In the genomic region with DNA sequence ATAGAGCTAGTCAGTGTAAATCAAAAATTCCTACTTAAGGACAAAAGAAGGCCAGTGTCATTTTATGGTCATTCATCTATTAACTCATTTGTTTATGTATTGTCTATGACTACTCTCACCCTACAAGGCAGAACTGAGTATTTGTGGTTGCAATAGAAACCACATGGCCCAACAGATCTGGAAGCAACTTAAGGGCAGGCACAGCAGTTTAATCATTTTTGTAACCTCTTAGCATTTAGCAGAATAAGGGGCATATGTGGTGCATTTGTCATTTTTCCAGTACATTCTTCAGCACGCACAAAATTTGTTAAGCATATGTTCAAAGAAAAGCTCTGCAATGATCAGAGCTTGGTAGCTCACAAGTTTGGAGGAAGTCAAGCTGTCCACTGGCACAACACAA, we compare ENCODE assay signal across 8 cellular contexts. TPM values are rescaled to one million over a fixed set of nuclear protein-coding genes. Genes with fewer than 3 reads are reported as not detected.
DNase-seq lines count a peak whose midpoint lies in the region; ATAC-seq and TF ChIP-seq lines count a peak whose summit lies in the region.

No MANE protein-coding gene starts in this region.

- H3K36me3 ChIP-seq in right atrium auricular region, result peaks cover 5% of the 10 kb centered on the region
- peaks cover 31% of the 10 kb centered on the region for H3K36me3 ChIP-seq in OCI-LY7 (ENCODE audit: insufficient read depth, low read length)
- H3K36me3 ChIP-seq in parathyroid adenoma (ENCODE audit: control insufficient read depth, insufficient read depth, low read length), result no peaks in the 10 kb centered on the region

- no peak overlapping the region for H2AFZ ChIP-seq in OCI-LY7 (ENCODE audit: low read length)
- no peak overlapping the region for H2AFZ ChIP-seq in parathyroid adenoma

- H3K27ac ChIP-seq in right atrium auricular region, result peak overlapping the region; percentile 7 to 91
- H3K27ac ChIP-seq in OCI-LY7 (ENCODE audit: low read depth, low read length, poor library complexity, severe bottlenecking), result peak overlapping the region; percentile 89
- H3K27ac ChIP-seq in parathyroid adenoma, result no peak overlapping the region

- TF ChIP-seq CTCF in right atrium auricular region (IDR thresholded peaks at IDR 0.05) (no peak), OCI-LY7 (conservative IDR thresholded peaks at IDR 0.05; ENCODE audit: low read length) (no peak), endothelial cell (IDR thresholded peaks at IDR 0.05; ENCODE audit: unreplicated experiment) (no peak), parathyroid adenoma (IDR thresholded peaks at IDR 0.05) (no peak)

- ATAC-seq in Right ventricle myocardium inferior (no peak), HG02763 (IDR thresholded peaks at IDR 0.05; ENCODE audit: unreplicated experiment) (peak; percentile 37)

- H4K20me1 ChIP-seq in OCI-LY7 (ENCODE audit: insufficient read depth, low read length), result peaks cover 21% of the 10 kb centered on the region; the same call in 1 of the 2 replicates

- peaks cover 3% of the 10 kb centered on the region for H3K36me3 Mint-ChIP-seq in endothelial cell (ENCODE audit: low read depth, unreplicated experiment)

- POLR2A ChIA-PET in OCI-LY7 (lab: Charles Lee), result interaction anchor here (0.6 to 4.6 kb wide), 9 partner anchors 12 to 142 kb away, joined by 3 to 31 read pairs (median 5); a partner anchor contains a TSS

- H3K4me1 ChIP-seq in right atrium auricular region (peaks cover 0 to 38% of the 10 kb centered on the region in 2 donors), OCI-LY7 (ENCODE audit: insufficient read depth, low read length, poor library complexity, severe bottlenecking) (peaks cover 48% of the 10 kb centered on the region), parathyroid adenoma (peaks cover 5% of the 10 kb centered on the region)

- peaks cover 8% of the 10 kb centered on the region for H3K27me3 Mint-ChIP-seq in endothelial cell (ENCODE audit: unreplicated experiment)

- H3K27ac Mint-ChIP-seq in endothelial cell (ENCODE audit: unreplicated experiment), result no peak overlapping the region

- no peaks in the 10 kb centered on the region for H3K27me3 ChIP-seq in right atrium auricular region
- no peaks in the 10 kb centered on the region for H3K27me3 ChIP-seq in parathyroid adenoma (ENCODE audit: control insufficient read depth, insufficient read depth, low read length)

- H3K9me3 ChIP-seq in right atrium auricular region (no peaks in the 10 kb centered on the region), OCI-LY7 (ENCODE audit: low read length) (no peaks in the 10 kb centered on the region), parathyroid adenoma (ENCODE audit: control insufficient read depth, low read length) (no peaks in the 10 kb centered on the region)

- BruUV-seq in OCI-LY7 (replicated peaks; lab: Mats Ljungman, UMichigan), result no TSS peak

- no peak overlapping the region for H3K9ac ChIP-seq in parathyroid adenoma

- peak overlapping the region; percentile 97 for H3K4me3 Mint-ChIP-seq in endothelial cell (ENCODE audit: unreplicated experiment)

- DNase-seq in right atrium auricular region (ENCODE audit: low spot score), result no peak
- no peak for DNase-seq in Right ventricle myocardium inferior (ENCODE audit: missing footprints)
- peak; percentile 30 for DNase-seq in OCI-LY7 (ENCODE audit: low spot score)
- DNase-seq in endothelial cell (ENCODE audit: low spot score), result no peak
- no peak for DNase-seq in midbrain (lab: John Stamatoyannopoulos, UW)
- no peak for DNase-seq in NCI-H1092 (lab: John Stamatoyannopoulos, UW)

- H3K79me2 ChIP-seq in OCI-LY7 (ENCODE audit: insufficient read depth, low read depth, low read length), result peaks cover 71% of the 10 kb centered on the region
- peaks cover 8% of the 10 kb centered on the region for H3K79me2 ChIP-seq in parathyroid adenoma

- no peaks in the 10 kb centered on the region for H3K9me3 Mint-ChIP-seq in endothelial cell (ENCODE audit: unreplicated experiment)

- H3K9me2 ChIP-seq in OCI-LY7 (ENCODE audit: insufficient read depth, low read length), result no peaks in the 10 kb centered on the region

- peak overlapping the region; percentile 98 for H3K4me2 ChIP-seq in OCI-LY7 (ENCODE audit: low read length)
- H3K4me2 ChIP-seq in parathyroid adenoma (ENCODE audit: low read length), result peak overlapping the region; percentile 87

- intact Hi-C loops in Right ventricle myocardium inferior (cut with DNase I) (loop anchor here (2.0 kb wide), 1 partner anchor 55 kb away; a partner anchor contains a TSS), OCI-LY7 (cut with micrococcal nuclease; ENCODE audit: unreplicated experiment) (loop anchor here (1.0 to 2.0 kb wide), 3 partner anchors 55 to 359 kb away; a partner anchor contains a TSS)

- peaks cover 23% of the 10 kb centered on the region for H3K4me1 Mint-ChIP-seq in endothelial cell (ENCODE audit: unreplicated experiment)

- CTCF ChIA-PET in OCI-LY7 (lab: Charles Lee; ENCODE audit: unreplicated experiment), result no interaction called here

- H3K4me3 ChIP-seq in right atrium auricular region (peak overlapping the region; percentile 83 to 97), OCI-LY7 (ENCODE audit: low read depth, low read length, poor library complexity, severe bottlenecking) (peak overlapping the region; percentile 92), parathyroid adenoma (ENCODE audit: low read depth, low read length) (peak overlapping the region; percentile 95)

RNA-seq across cellular contexts. Expression of a gene that starts 1.1 kb away (rescaled TPM):
- total RNA-seq in right atrium auricular region, result 10 to 100 TPM; 14.7 to 16.6 TPM
- 19.4 TPM for total RNA-seq in Right ventricle myocardium inferior
- 25.5 and 39.9 TPM in 2 replicates for total RNA-seq in OCI-LY7 (2014; rRNA removed; shearing (Covaris generic))
- 47.3 and 58.0 TPM in 2 replicates for total RNA-seq in OCI-LY7 (2022)
- 30.2 TPM for total RNA-seq in endothelial cell (ENCODE audit: unreplicated experiment)

RNA-seq across cellular contexts. Expression of a gene that starts 1.4 kb away (rescaled TPM):
- 10 to 100 TPM; 10.0 to 11.1 TPM for total RNA-seq in right atrium auricular region
- total RNA-seq in Right ventricle myocardium inferior, result 12.0 TPM
- 3.9 and 4.7 TPM in 2 replicates for total RNA-seq in OCI-LY7 (2014; rRNA removed; shearing (Covaris generic))
- total RNA-seq in OCI-LY7 (2022), result 12.4 and 16.7 TPM in 2 replicates
- 23.2 TPM for total RNA-seq in endothelial cell (ENCODE audit: unreplicated experiment)

RNA-seq across cellular contexts. Expression of a gene that starts 55.4 kb away (rescaled TPM):
- total RNA-seq in right atrium auricular region, result 10 to 100 TPM; 31.7 to 42.6 TPM
- total RNA-seq in Right ventricle myocardium inferior, result 38.3 TPM
- 29.9 and 42.5 TPM in 2 replicates for total RNA-seq in OCI-LY7 (2014; rRNA removed; shearing (Covaris generic))
- 39.7 and 39.9 TPM in 2 replicates for total RNA-seq in OCI-LY7 (2022)
- 27.0 TPM for total RNA-seq in endothelial cell (ENCODE audit: unreplicated experiment)

RNA-seq across cellular contexts. Expression of a gene that starts 55.5 kb away (rescaled TPM):
- total RNA-seq in right atrium auricular region (10 to 100 TPM in 1 of 2 donors, 1 to 10 TPM in 1; 8.7 to 11.1 TPM), Right ventricle myocardium inferior (11.0 TPM), OCI-LY7 (2022) (35.8 and 39.9 TPM in 2 replicates), endothelial cell (ENCODE audit: unreplicated experiment) (20.5 TPM)
- 27.4 and 27.8 TPM in 2 replicates for total RNA-seq in OCI-LY7 (2014; rRNA removed; shearing (Covaris generic))
